In the genomic region with DNA sequence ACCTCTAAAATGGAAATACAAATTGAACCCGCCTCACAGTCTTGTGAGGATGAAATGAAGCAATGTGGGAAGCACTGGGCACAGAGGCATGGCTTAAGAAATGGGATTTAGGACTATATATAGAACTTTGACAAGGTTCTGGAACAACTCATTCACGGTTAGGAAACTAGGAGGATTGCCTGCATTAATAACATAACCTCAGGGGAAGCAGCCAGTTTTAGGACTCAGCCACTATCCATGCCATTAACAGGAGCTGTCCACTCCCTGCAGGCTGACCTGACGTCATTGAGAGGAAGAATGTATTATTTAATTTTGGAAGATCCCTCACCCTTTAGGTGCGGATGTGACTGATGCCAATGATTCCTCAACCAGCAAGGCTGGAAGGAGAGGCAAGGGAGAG, we compare ENCODE assay signal across 1 cellular context.
TF ChIP-seq lines count a peak whose summit lies in the region.

No MANE protein-coding gene starts in this region.

TF ChIP-seq in HepG2, 621 proteins besides CTCF, POLR2A, EP300 and RAD21:
- no peak for TF ChIP-seq THAP11 (CRISPR knock-in tag; IDR thresholded peaks at IDR 0.05)
- peak; percentile 47; the same call in 1 of the 2 replicates for TF ChIP-seq CREB1 (IDR thresholded peaks at IDR 0.05)
- TF ChIP-seq CREB1 (CRISPR knock-in tag; IDR thresholded peaks at IDR 0.05): no peak
